In genomic region chrX:3256868-3257267, GRCh38 we compare ENCODE assay signal across 17 cellular contexts.
A peak's percentile ranks its signal among the peaks of the same experiment; 100 is the strongest.
DNase-seq lines count a peak whose midpoint lies in the region; ATAC-seq and TF ChIP-seq lines count a peak whose summit lies in the region.
"Had no signal": no experiment of that assay in that cellular context is flagged by ENCODE, and none has a peak within 500 bp of the region (broad histone marks: within the 10 kb centered on the region; RNA-seq: fewer than 3 reads in every experiment).

No MANE protein-coding gene starts in this region.

- peaks cover 12% of the 10 kb centered on the region for H3K4me1 ChIP-seq in SJCRH30
- H3K4me1 ChIP-seq in tibial artery: no peaks in the 10 kb centered on the region

- H3K27ac ChIP-seq in SJCRH30 (peak overlapping the region; percentile 38), tibial artery (no peak overlapping the region)
- H3K27ac ChIP-seq: GM23248 had no signal

- intact Hi-C loops in left ventricle myocardium superior (cut with micrococcal nuclease): no loop called here
- intact Hi-C loops in Right ventricle myocardium inferior (cut with DNase I): no loop called here
- intact Hi-C loops in tibial artery (cut with DNase I; ENCODE audit: low total_unique reads): no loop called here

- TF ChIP-seq POLR2A in GM18505 (IDR thresholded peaks at IDR 0.05; ENCODE audit: borderline replicate concordance, extremely low read depth, insufficient read depth, insufficient read length): no peak

- H3K36me3 ChIP-seq in SJCRH30 (no peaks in the 10 kb centered on the region), tibial artery (no peaks in the 10 kb centered on the region)

- ATAC-seq in left ventricle myocardium superior (peak; percentile 34), Right ventricle myocardium inferior (no peak), GM18505 (IDR thresholded peaks at IDR 0.05; ENCODE audit: unreplicated experiment) (no peak)

- H3K9me3 ChIP-seq in SJCRH30 (replicated peaks): no peaks in the 10 kb centered on the region; the same call in 1 of the 2 replicates
- no peaks in the 10 kb centered on the region for H3K9me3 ChIP-seq in tibial artery

- TF ChIP-seq CTCF in tibial artery (IDR thresholded peaks at IDR 0.05): no peak

- H3K4me3 ChIP-seq in SJCRH30 (no peak overlapping the region), tibial artery (no peak overlapping the region)
- H3K4me3 ChIP-seq: GM23248 had no signal

- no peaks in the 10 kb centered on the region for H3K27me3 ChIP-seq in SJCRH30
- H3K27me3 ChIP-seq in tibial artery: no peaks in the 10 kb centered on the region

- DNase-seq in left ventricle myocardium superior (peak; percentile 28), Right ventricle myocardium inferior (ENCODE audit: missing footprints) (no peak), SJCRH30 (peak; percentile 29 to 33), myocyte (ENCODE audit: low read depth) (peak; percentile 72), NCI-H82 treated with DMSO at 0.1 percent for 48 hours (lab: John Stamatoyannopoulos, UW; ENCODE audit: unreplicated experiment) (no peak), tibial artery (no peak)
- DNase-seq: C1 segment of cervical spinal cord; Calu3; CD4-positive, alpha-beta memory T cell; COR-L47; DMS53; DMS79 treated with DMSO at 0.1 percent for 48 hours; GF-D8; GM23248; H7; HCEC 1CT had no signal

Comparison
In these comparisons a context has a peak if more than half of its experiments do, and no peak if none do; other contexts are left out.
1. DNase-seq: peak in left ventricle myocardium superior (single experiment), SJCRH30 (2 of 2) and myocyte (single experiment); none in Right ventricle myocardium inferior (single experiment), NCI-H82 treated with DMSO at 0.1 percent for 48 hours (single experiment) and tibial artery (0 of 2).